Comparison of ENCODE assay signal across 20 cellular contexts in the genomic region with DNA sequence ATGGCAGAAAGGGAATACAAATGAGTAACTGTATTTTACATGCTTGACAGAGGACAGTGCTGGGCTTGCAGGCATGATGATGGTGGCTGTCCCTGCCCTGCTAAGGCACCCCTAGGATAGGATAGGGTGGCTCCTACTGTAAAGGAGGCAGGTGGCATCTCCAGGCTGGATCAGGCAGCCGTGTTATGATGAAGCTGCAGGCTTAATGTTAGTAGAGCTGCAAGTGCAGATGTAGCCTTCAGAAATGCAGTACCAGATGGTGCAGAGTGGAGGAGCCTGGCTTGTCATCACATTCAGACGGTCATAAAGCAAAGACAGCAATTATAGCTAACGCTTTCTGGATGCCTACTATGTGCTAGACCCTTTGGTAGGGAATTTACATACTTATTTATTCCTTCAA.
DNase-seq lines count a peak whose midpoint lies in the region; ATAC-seq, FAIRE-seq and TF ChIP-seq lines count a peak whose summit lies in the region.
"Had no signal": no experiment of that assay in that cellular context is flagged by ENCODE, and none has a peak within 500 bp of the region (broad histone marks: within the 10 kb centered on the region; RNA-seq: fewer than 3 reads in every experiment).

No MANE protein-coding gene starts in this region.

- 7% methylated on average over 3 of the region's 3 CpGs for WGBS in A549 (ENCODE audit: missing lambda C conversion rate)

- H3K4me2 ChIP-seq in A549: peak overlapping the region; percentile 62
- H3K4me2 ChIP-seq: KMS-11 had no signal

- TF ChIP-seq POLR2A in A549 (IDR thresholded peaks at IDR 0.05; ENCODE audit: low read length): no peak

- DNase-seq in A549 (ENCODE audit: low read depth in 1 of 2, low spot score in 1 of 2) (no peak), NCI-H82 treated with DMSO at 0.1 percent for 48 hours (lab: John Stamatoyannopoulos, UW; ENCODE audit: unreplicated experiment) (peak; percentile 58), bronchial epithelial cell (ENCODE audit: low read depth) (no peak), Kasumi-1 (lab: John Stamatoyannopoulos, UW) (no peak), iPS-NIHi7 (ENCODE audit: extremely low spot score) (no peak), cortex of kidney (lab: John Stamatoyannopoulos, UW) (no peak)
- DNase-seq: AML-193; CD4-positive, alpha-beta memory T cell; MM.1S; NCI-H1105; NCI-H1930; NCI-H526; Peyer's patch had no signal

- FAIRE-seq in A549 (lab: Jason Lieb, UNC) (no peak), bronchial epithelial cell (lab: Jason Lieb, UNC) (peak; percentile 60)
- FAIRE-seq: A204.1, D721Med, H54 had no signal

- H3K36me3 ChIP-seq in HEK293 (ENCODE audit: control insufficient read depth in 2 of 2, insufficient read depth in 1 of 2, low read length in 2 of 2): no peaks in the 10 kb centered on the region
- no peaks in the 10 kb centered on the region for H3K36me3 ChIP-seq in bronchial epithelial cell (ENCODE audit: control insufficient read depth, insufficient read depth, low read length)
- H3K36me3 ChIP-seq: Peyer's patch, SJSA1 had no signal

- 0 out of 6 replicates have a peak overlapping the region, but pooled peaks of 1 of the 2 experiments have one; percentile 22 for H3K27ac ChIP-seq in A549
- H3K27ac ChIP-seq in HEK293 (ENCODE audit: extremely low read depth, low read depth, low read length): no peak overlapping the region
- H3K27ac ChIP-seq: KMS-11, Peyer's patch, SJSA1 had no signal

- CTCF ChIA-PET in A549 (lab: Yijun Ruan, JAX): interaction anchor here (0.6 to 3.6 kb wide), 7 partner anchors 9 to 1206 kb away, joined by 3 to 35 read pairs (median 4); no protein-coding TSS in a partner anchor
- CTCF ChIA-PET in HEK293 (lab: Yijun Ruan, JAX): interaction anchor here (0.6 to 3.4 kb wide), 11 partner anchors 8 to 1040 kb away, joined by 3 to 37 read pairs (median 3); no protein-coding TSS in a partner anchor

- POLR2A ChIA-PET in A549 (lab: Yijun Ruan, JAX): no interaction called here
- POLR2A ChIA-PET in HEK293 (lab: Yijun Ruan, JAX): interaction anchor here (0.6 to 1.4 kb wide), 3 partner anchors 14 to 121 kb away, joined by 3 to 4 read pairs (median 3); no protein-coding TSS in a partner anchor

- H3K4me3 ChIP-seq in A549 (no peak overlapping the region), HEK293 (ENCODE audit: low read depth, low read length) (peak overlapping the region; percentile 9; the same call in 1 of the 2 replicates), bronchial epithelial cell (ENCODE audit: low read depth, low read length) (no peak overlapping the region)
- H3K4me3 ChIP-seq: Peyer's patch, SJSA1 had no signal

- H3K9me3 ChIP-seq in A549: no peaks in the 10 kb centered on the region
- no peaks in the 10 kb centered on the region for H3K9me3 ChIP-seq in HEK293 (ENCODE audit: control insufficient read depth, insufficient read depth, low read depth, low read length)
- H3K9me3 ChIP-seq: Peyer's patch, SJSA1 had no signal

- TF ChIP-seq RAD21 in A549 (conservative IDR thresholded peaks at IDR 0.05 in 1 of 2, IDR thresholded peaks at IDR 0.05 in 1 of 2): no peak

- no peak for TF ChIP-seq EP300 in A549 (IDR thresholded peaks at IDR 0.05)

- TF ChIP-seq CTCF in A549 (IDR thresholded peaks at IDR 0.05) (no peak), HEK293 (tag by site-specific recombination; IDR thresholded peaks at IDR 0.05) (no peak), bronchial epithelial cell (IDR thresholded peaks at IDR 0.05; ENCODE audit: insufficient read depth, low read length, severe bottlenecking) (no peak)

- no peaks in the 10 kb centered on the region for H3K27me3 ChIP-seq in bronchial epithelial cell (ENCODE audit: control insufficient read depth, insufficient read depth, low read length)
- H3K27me3 ChIP-seq: Peyer's patch had no signal

- H3K4me1 ChIP-seq in A549 (peaks cover 17% of the 10 kb centered on the region; the same call in 2 of the 3 replicates), HEK293 (ENCODE audit: control insufficient read depth, insufficient read depth, low read length) (no peaks in the 10 kb centered on the region)

- ATAC-seq in A549: peak; percentile 68 to 73
- ATAC-seq in GM21390 (IDR thresholded peaks at IDR 0.05; ENCODE audit: unreplicated experiment): no peak

TF ChIP-seq in A549, 52 proteins besides CTCF, POLR2A, EP300 and RAD21:
- TF ChIP-seq ZSCAN20 (CRISPR knock-in tag; IDR thresholded peaks at IDR 0.05): no peak
- TF ChIP-seq ZC3H11A (IDR thresholded peaks at IDR 0.05): no peak
- TF ChIP-seq FOXS1 (CRISPR knock-in tag; IDR thresholded peaks at IDR 0.05): no peak
- no peak for TF ChIP-seq CEBPB (IDR thresholded peaks at IDR 0.05)
- TF ChIP-seq HDAC2 (IDR thresholded peaks at IDR 0.05): no peak
- TF ChIP-seq PBX3 (IDR thresholded peaks at IDR 0.05): no peak

TF ChIP-seq in HEK293, 187 proteins besides CTCF, POLR2A, EP300 and RAD21:
- TF ChIP-seq ZNF600 (tag by site-specific recombination; IDR thresholded peaks at IDR 0.05) (0 out of 2 replicates have a peak, but pooled peaks have one; percentile 6), ZNF335 (tag by site-specific recombination; conservative IDR thresholded peaks at IDR 0.05) (no peak)
